In the genomic region with DNA sequence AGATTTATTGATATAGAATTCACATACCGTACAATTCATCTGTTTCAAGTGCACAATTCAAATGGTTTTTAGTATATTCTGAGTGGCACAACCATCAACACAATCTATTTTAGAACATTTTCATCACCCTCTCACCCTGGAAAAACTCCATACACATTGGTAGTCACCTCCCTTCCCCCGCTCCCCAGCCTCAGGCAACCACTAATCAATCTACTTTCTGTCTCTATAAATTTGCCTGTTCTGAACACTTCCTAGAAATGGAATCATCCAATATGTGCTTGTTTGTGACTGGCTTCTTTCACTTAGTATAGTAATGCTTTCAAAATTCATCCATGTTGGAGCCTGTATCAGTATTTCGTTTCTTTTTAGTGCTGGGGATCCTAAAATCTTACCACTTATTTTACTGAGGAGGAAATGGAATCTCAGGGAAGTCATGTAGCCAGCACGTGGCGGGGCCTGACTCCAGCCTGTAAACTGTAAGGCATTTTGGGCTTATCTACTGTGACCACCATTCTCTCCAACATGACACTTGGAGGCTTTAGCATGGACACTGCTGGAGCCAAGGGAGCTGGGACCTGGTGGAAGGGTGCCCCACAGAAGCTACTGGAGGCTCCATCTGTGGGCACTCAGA, we compare ENCODE assay signal across 1 cellular context.
TF ChIP-seq lines count a peak whose summit lies in the region.

No MANE protein-coding gene starts in this region.

TF ChIP-seq in K562, 482 proteins besides CTCF, POLR2A, EP300 and RAD21 (continued from another document):
- TF ChIP-seq KDM2B (CRISPR knock-in tag; IDR thresholded peaks at IDR 0.05) (no peak), ZNF212 (CRISPR knock-in tag; IDR thresholded peaks at IDR 0.05) (no peak), GATAD2B (IDR thresholded peaks at IDR 0.05; ENCODE audit: borderline replicate concordance) (no peak), EZH2 (IDR thresholded peaks at IDR 0.05; ENCODE audit: borderline replicate concordance, low read depth, low read length) (no peak), BHLHE40 (IDR thresholded peaks at IDR 0.05; ENCODE audit: low read length) (peak; percentile 74), HLTF (IDR thresholded peaks at IDR 0.05) (no peak), HMG20A (CRISPR knock-in tag; conservative IDR thresholded peaks at IDR 0.05) (no peak), ZNF830 (CRISPR knock-in tag; IDR thresholded peaks at IDR 0.05) (no peak), MAZ (CRISPR knock-in tag; conservative IDR thresholded peaks at IDR 0.05 in 1 of 2, IDR thresholded peaks at IDR 0.05 in 1 of 2) (0 out of 4 replicates have a peak, but pooled peaks of 1 of the 2 experiments have one; percentile 3), MYBL2 (IDR thresholded peaks at IDR 0.05; ENCODE audit: low read depth) (no peak), MYBL2 (CRISPR knock-in tag; IDR thresholded peaks at IDR 0.05; ENCODE audit: borderline replicate concordance) (no peak)
- TF ChIP-seq, protein P1, sequence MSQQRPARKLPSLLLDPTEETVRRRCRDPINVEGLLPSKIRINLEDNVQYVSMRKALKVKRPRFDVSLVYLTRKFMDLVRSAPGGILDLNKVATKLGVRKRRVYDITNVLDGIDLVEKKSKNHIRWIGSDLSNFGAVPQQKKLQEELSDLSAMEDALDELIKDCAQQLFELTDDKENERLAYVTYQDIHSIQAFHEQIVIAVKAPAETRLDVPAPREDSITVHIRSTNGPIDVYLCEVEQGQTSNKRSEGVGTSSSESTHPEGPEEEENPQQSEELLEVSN (IDR thresholded peaks at IDR 0.05; ENCODE audit: borderline replicate concordance in 1 of 2, extremely low read depth in 1 of 2, insufficient read depth in 1 of 2, insufficient read length in 1 of 2, low read depth in 1 of 2, low read length in 1 of 2, poor library complexity in 1 of 2, severe bottlenecking in 1 of 2): peak; percentile 19 to 60
- TF ChIP-seq, protein P2, sequence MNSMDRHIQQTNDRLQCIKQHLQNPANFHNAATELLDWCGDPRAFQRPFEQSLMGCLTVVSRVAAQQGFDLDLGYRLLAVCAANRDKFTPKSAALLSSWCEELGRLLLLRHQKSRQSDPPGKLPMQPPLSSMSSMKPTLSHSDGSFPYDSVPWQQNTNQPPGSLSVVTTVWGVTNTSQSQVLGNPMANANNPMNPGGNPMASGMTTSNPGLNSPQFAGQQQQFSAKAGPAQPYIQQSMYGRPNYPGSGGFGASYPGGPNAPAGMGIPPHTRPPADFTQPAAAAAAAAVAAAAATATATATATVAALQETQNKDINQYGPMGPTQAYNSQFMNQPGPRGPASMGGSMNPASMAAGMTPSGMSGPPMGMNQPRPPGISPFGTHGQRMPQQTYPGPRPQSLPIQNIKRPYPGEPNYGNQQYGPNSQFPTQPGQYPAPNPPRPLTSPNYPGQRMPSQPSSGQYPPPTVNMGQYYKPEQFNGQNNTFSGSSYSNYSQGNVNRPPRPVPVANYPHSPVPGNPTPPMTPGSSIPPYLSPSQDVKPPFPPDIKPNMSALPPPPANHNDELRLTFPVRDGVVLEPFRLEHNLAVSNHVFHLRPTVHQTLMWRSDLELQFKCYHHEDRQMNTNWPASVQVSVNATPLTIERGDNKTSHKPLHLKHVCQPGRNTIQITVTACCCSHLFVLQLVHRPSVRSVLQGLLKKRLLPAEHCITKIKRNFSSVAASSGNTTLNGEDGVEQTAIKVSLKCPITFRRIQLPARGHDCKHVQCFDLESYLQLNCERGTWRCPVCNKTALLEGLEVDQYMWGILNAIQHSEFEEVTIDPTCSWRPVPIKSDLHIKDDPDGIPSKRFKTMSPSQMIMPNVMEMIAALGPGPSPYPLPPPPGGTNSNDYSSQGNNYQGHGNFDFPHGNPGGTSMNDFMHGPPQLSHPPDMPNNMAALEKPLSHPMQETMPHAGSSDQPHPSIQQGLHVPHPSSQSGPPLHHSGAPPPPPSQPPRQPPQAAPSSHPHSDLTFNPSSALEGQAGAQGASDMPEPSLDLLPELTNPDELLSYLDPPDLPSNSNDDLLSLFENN (IDR thresholded peaks at IDR 0.05; ENCODE audit: low read depth in 2 of 2, low read length in 2 of 2): no peak
- TF ChIP-seq, protein P3, sequence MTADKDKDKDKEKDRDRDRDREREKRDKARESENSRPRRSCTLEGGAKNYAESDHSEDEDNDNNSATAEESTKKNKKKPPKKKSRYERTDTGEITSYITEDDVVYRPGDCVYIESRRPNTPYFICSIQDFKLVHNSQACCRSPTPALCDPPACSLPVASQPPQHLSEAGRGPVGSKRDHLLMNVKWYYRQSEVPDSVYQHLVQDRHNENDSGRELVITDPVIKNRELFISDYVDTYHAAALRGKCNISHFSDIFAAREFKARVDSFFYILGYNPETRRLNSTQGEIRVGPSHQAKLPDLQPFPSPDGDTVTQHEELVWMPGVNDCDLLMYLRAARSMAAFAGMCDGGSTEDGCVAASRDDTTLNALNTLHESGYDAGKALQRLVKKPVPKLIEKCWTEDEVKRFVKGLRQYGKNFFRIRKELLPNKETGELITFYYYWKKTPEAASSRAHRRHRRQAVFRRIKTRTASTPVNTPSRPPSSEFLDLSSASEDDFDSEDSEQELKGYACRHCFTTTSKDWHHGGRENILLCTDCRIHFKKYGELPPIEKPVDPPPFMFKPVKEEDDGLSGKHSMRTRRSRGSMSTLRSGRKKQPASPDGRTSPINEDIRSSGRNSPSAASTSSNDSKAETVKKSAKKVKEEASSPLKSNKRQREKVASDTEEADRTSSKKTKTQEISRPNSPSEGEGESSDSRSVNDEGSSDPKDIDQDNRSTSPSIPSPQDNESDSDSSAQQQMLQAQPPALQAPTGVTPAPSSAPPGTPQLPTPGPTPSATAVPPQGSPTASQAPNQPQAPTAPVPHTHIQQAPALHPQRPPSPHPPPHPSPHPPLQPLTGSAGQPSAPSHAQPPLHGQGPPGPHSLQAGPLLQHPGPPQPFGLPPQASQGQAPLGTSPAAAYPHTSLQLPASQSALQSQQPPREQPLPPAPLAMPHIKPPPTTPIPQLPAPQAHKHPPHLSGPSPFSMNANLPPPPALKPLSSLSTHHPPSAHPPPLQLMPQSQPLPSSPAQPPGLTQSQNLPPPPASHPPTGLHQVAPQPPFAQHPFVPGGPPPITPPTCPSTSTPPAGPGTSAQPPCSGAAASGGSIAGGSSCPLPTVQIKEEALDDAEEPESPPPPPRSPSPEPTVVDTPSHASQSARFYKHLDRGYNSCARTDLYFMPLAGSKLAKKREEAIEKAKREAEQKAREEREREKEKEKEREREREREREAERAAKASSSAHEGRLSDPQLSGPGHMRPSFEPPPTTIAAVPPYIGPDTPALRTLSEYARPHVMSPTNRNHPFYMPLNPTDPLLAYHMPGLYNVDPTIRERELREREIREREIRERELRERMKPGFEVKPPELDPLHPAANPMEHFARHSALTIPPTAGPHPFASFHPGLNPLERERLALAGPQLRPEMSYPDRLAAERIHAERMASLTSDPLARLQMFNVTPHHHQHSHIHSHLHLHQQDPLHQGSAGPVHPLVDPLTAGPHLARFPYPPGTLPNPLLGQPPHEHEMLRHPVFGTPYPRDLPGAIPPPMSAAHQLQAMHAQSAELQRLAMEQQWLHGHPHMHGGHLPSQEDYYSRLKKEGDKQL (CRISPR knock-in tag; IDR thresholded peaks at IDR 0.05; ENCODE audit: borderline replicate concordance): no peak
- TF ChIP-seq, protein P4, sequence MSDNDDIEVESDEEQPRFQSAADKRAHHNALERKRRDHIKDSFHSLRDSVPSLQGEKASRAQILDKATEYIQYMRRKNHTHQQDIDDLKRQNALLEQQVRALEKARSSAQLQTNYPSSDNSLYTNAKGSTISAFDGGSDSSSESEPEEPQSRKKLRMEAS (CRISPR knock-in tag; IDR thresholded peaks at IDR 0.05): 0 out of 2 replicates have a peak, but pooled peaks have one; percentile 8
